In genomic region chr3:134833453-134834163, GRCh38 we compare ENCODE assay signal across 29 cellular contexts. TPM values are rescaled to one million over a fixed set of nuclear protein-coding genes. Genes with fewer than 3 reads are reported as not detected.
DNase-seq lines count a peak whose midpoint lies in the region; ATAC-seq and TF ChIP-seq lines count a peak whose summit lies in the region.
"Had no signal": no experiment of that assay in that cellular context is flagged by ENCODE, and none has a peak within 500 bp of the region (broad histone marks: within the 10 kb centered on the region; RNA-seq: fewer than 3 reads in every experiment).

No MANE protein-coding gene starts in this region.

- H3K36me3 ChIP-seq in PC-3 (ENCODE audit: low read depth, low read length): no peaks in the 10 kb centered on the region
- H3K36me3 ChIP-seq: lower lobe of right lung, ovary, Peyer's patch, stomach, tibial artery had no signal

- no peaks in the 10 kb centered on the region for H3K79me2 ChIP-seq in PC-3 (ENCODE audit: low read length)

- H3K4me2 ChIP-seq in PC-3 (ENCODE audit: low read length): no peak overlapping the region

- H3K27ac ChIP-seq in coronary artery: no peak overlapping the region
- no peak overlapping the region for H3K27ac ChIP-seq in PC-3 (ENCODE audit: low read length)
- H3K27ac ChIP-seq: lower lobe of right lung, ovary, Peyer's patch, stomach, tibial artery had no signal

- ATAC-seq in GM18907 (IDR thresholded peaks at IDR 0.05; ENCODE audit: unreplicated experiment): peak; percentile 75
- ATAC-seq in GM21423 (IDR thresholded peaks at IDR 0.05; ENCODE audit: unreplicated experiment): peak; percentile 55
- peak; percentile 50 for ATAC-seq in HG02943 (IDR thresholded peaks at IDR 0.05; ENCODE audit: low read depth, unreplicated experiment)
- ATAC-seq in PC-3: no peak
- no peak for ATAC-seq in HG03457 (IDR thresholded peaks at IDR 0.05; ENCODE audit: unreplicated experiment)
- no peak for ATAC-seq in Right ventricle myocardium superior (ENCODE audit: poor library complexity)
- ATAC-seq: activated CD8-positive, alpha-beta T cell treated with anti-CD3 and anti-CD28 coated beads for 36 hours; HepG2; mucosa of descending colon; right cardiac atrium had no signal

- H3K27me3 ChIP-seq in PC-3 (ENCODE audit: low read length): no peaks in the 10 kb centered on the region
- H3K27me3 ChIP-seq: ovary, Peyer's patch, stomach, tibial artery had no signal

- intact Hi-C loops in PC-3 (cut with micrococcal nuclease) (no loop called here), Right ventricle myocardium superior (cut with DNase I) (no loop called here)

- H3F3A ChIP-seq in PC-3 (ENCODE audit: low read length, unreplicated experiment): no peaks in the 10 kb centered on the region

- H2AFZ ChIP-seq in PC-3 (ENCODE audit: low read length): no peak overlapping the region

- DNase-seq in coronary artery (ENCODE audit: low spot score) (peak; percentile 47), PC-3 (no peak), Right ventricle myocardium superior (no peak)
- DNase-seq in stimulated activated CD4-positive, alpha-beta T cell treated with anti-CD3 and anti-CD28 coated beads, Interleukin-1b, Interleukin-23, amount 100 ng/mL, for 48 hours: no peak
- DNase-seq: activated CD4-positive, CD25-positive, alpha-beta regulatory T cell treated with anti-CD3 and anti-CD28 coated beads, Interleukin-2, amount 50 U/mL, for 72 hours; activated CD8-positive, alpha-beta T cell treated with anti-CD3 and anti-CD28 coated beads for 36 hours; activated naive CD8-positive, alpha-beta T cell treated with anti-CD3 and anti-CD28 coated beads for 36 hours; CD4-positive, CD25-positive, alpha-beta regulatory T cell; EL; kidney; lower lobe of right lung; mucosa of descending colon; NCI-H1694; NCI-H2171; NCI-H524; nephron progenitor cell; ovary; Peyer's patch; right cardiac atrium; stimulated activated CD4-positive, alpha-beta T cell treated with anti-CD3 and anti-CD28 coated beads, Interleukin-12 subunit alpha, Interleukin-12 subunit beta, amount 100 ng/mL, for 4 hours; stimulated activated CD4-positive, alpha-beta T cell treated with anti-CD3 and anti-CD28 coated beads, Interleukin-4, amount 100 ng/mL, for 4 hours; stomach; tibial artery had no signal

- H3K4me3 ChIP-seq in coronary artery (no peak overlapping the region), PC-3 (ENCODE audit: low read length) (no peak overlapping the region)
- H3K4me3 ChIP-seq: lower lobe of right lung, mucosa of descending colon, ovary, Peyer's patch, stomach, tibial artery had no signal

- H3K9me3 ChIP-seq in PC-3 (ENCODE audit: low read length): no peaks in the 10 kb centered on the region
- H3K9me3 ChIP-seq: lower lobe of right lung, mucosa of descending colon, ovary, Peyer's patch, stomach, tibial artery had no signal

- POLR2A ChIA-PET in PC-3 (lab: Charles Lee; ENCODE audit: unreplicated experiment): no interaction called here

- BruUV-seq in PC-3 (replicated peaks; lab: Mats Ljungman, UMichigan): no TSS peak

- H3K4me1 ChIP-seq in PC-3 (ENCODE audit: insufficient read depth, low read length): no peaks in the 10 kb centered on the region
- H3K4me1 ChIP-seq: lower lobe of right lung, Peyer's patch, stomach had no signal

- CTCF ChIA-PET in PC-3 (lab: Charles Lee): no interaction called here

- no peaks in the 10 kb centered on the region for H3K9me2 ChIP-seq in PC-3 (replicated peaks; ENCODE audit: low read length)

- H4K20me1 ChIP-seq in PC-3 (ENCODE audit: low read length): no peaks in the 10 kb centered on the region

- no peak overlapping the region for H3K9ac ChIP-seq in PC-3 (ENCODE audit: low read length)

- no peak for TF ChIP-seq CTCF in coronary artery (IDR thresholded peaks at IDR 0.05)
- no peak for TF ChIP-seq CTCF in PC-3 (conservative IDR thresholded peaks at IDR 0.05; ENCODE audit: low read depth, low read length)

RNA-seq across cellular contexts. Expression of gene EPHB1, which starts 38.5 kb away (rescaled TPM):
- total RNA-seq in PC-3 (2014; rRNA removed) (0.69 and 0.92 TPM in 2 replicates), Right ventricle myocardium superior (1.1 TPM)
- total RNA-seq: activated naive CD8-positive, alpha-beta T cell treated with anti-CD3 and anti-CD28 coated beads for 36 hours; SK-MEL-5 had no signal

Comparison
In these comparisons a context has a peak if more than half of its experiments do, and no peak if none do; other contexts are left out.
1. ATAC-seq: peak in GM18907 (single experiment), GM21423 (single experiment) and HG02943 (single experiment); none in PC-3 (single experiment), HG03457 (single experiment) and Right ventricle myocardium superior (single experiment).